Comparison of ENCODE assay signal across 1 cellular context in the genomic region with DNA sequence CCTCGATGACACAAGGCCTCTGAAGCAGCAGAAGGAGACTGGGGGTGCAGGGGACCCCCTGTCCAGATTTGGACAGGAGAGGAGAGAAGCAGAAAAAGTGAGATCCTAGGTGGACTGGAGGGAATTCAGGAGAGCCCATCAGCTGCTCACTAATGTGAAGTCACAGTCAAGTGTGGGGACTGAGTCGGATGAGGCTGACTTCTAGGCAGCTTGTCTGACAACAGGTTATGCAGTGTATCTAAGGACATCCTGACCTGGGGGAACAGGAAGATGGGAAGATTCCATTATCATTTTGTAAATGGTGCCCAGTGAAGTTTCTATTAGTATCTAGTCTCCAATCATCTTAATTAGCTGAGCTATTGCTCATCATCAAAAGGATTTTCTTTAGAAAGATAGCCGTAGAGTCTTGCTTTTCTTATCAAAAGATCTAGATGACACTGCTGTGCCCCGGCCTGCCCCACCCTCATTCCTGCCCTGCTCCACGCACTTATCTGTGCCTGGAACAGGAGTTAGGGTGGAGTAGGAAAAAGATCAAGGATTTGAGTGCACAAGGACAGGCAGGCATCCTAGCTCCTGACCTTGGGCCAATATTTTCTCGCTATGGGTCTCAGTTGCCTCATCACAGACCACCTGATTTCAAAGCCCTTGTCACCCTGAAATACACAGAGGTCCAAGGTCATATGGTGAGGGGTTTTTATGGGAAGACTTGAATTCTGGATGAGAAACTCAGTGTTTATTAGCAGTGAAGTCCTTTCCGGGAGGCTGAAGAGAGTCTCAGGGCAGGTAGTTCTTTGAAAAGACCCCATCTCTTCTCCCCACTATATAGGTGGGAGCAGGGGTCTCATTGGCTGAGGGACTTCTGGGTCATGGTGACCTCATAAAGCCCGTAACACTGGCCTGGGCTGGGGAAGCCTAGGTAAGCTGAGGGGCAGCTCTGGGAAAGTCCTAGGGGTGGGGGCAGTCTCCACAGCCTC.
TF ChIP-seq lines count a peak whose summit lies in the region.

A gene (plus strand): TSS at position 924 of the 974 bp plus-strand sequence. CDS start 11,141 bp downstream, outside the sequence.

TF ChIP-seq in H1, 55 proteins besides CTCF, POLR2A, EP300 and RAD21 (continued from another document):
- TF ChIP-seq RXRA (IDR thresholded peaks at IDR 0.05; ENCODE audit: insufficient read depth, low read depth, low read length) (no peak), CTBP2 (IDR thresholded peaks at IDR 0.05; ENCODE audit: borderline replicate concordance, insufficient read depth, insufficient read length, low read length) (no peak), FOSL1 (IDR thresholded peaks at IDR 0.05; ENCODE audit: insufficient read depth, low read depth, low read length) (no peak), SUZ12 (IDR thresholded peaks at IDR 0.05; ENCODE audit: low read length) (no peak), RFX5 (IDR thresholded peaks at IDR 0.05; ENCODE audit: borderline replicate concordance, low read depth, low read length) (no peak), SRF (IDR thresholded peaks at IDR 0.05; ENCODE audit: low read depth, low read length) (no peak), HDAC6 (IDR thresholded peaks at IDR 0.05; ENCODE audit: low read depth, low read length) (no peak), TAF1 (IDR thresholded peaks at IDR 0.05; ENCODE audit: low read depth, low read length) (no peak), POLR2AphosphoS5 (IDR thresholded peaks at IDR 0.05; ENCODE audit: low read depth, low read length) (no peak)
